In the genomic region with DNA sequence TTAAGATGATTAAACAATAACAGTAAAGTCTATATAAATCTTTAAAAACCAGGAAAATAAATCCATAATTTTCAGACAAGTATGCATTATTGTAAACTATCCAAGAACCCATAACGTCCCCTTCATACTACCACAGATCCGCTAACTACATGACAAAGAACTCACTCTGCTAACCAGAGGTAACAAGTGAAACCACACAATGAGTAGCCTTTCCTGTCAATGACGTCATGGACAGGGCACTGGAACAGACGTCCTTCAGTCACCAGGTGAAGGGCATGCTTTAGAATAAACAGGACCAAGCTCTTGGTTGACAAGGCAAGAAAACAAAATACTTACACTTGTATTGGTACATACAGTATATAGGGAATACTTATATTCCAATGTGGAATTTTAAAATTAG, we compare ENCODE assay signal across 12 cellular contexts. TPM values are rescaled to one million over a fixed set of nuclear protein-coding genes. Genes with fewer than 3 reads are reported as not detected.
DNase-seq lines count a peak whose midpoint lies in the region; ATAC-seq and TF ChIP-seq lines count a peak whose summit lies in the region.
"Had no signal": no experiment of that assay in that cellular context is flagged by ENCODE, and none has a peak within 500 bp of the region (broad histone marks: within the 10 kb centered on the region; RNA-seq: fewer than 3 reads in every experiment).

No MANE protein-coding gene starts in this region.

- H3K4me3 Mint-ChIP-seq in GM23338, result no peak overlapping the region
- H3K4me3 Mint-ChIP-seq: activated T-helper 1 cell treated with anti-CD3 and anti-CD28 coated beads, Interleukin-12 subunit alpha, Interleukin-12 subunit beta, Interleukin-2, Interleukin-4 antibody, amounts not matched to agents 30 ng/mL and 10 ng/mL and 1 ng/mL, durations not matched to agents 14 hours and 24 hours and 36 hours had no signal

- H3K4me1 Mint-ChIP-seq in GM23338, result peaks cover 23% of the 10 kb centered on the region

- no peaks in the 10 kb centered on the region for H3K27me3 Mint-ChIP-seq in GM23338 (ENCODE audit: insufficient read depth, low read depth, poor library complexity)

- peak overlapping the region; percentile 47; the same call in 1 of the 2 replicates for H3K27ac Mint-ChIP-seq in GM23338
- H3K27ac Mint-ChIP-seq: activated T-helper 1 cell treated with anti-CD3 and anti-CD28 coated beads, Interleukin-12 subunit alpha, Interleukin-12 subunit beta, Interleukin-2, Interleukin-4 antibody, amounts not matched to agents 30 ng/mL and 10 ng/mL and 1 ng/mL, durations not matched to agents 14 hours and 24 hours and 36 hours had no signal

- no peak overlapping the region for H2AFZ ChIP-seq in GM23338

- TF ChIP-seq CTCF in GM23338 (conservative IDR thresholded peaks at IDR 0.05; ENCODE audit: low read depth in 2 of 2), result no peak
- TF ChIP-seq CTCF in uterus (IDR thresholded peaks at IDR 0.05), result no peak

- no peak overlapping the region for H3K27ac ChIP-seq in GM23338 (ENCODE audit: low read depth)
- H3K27ac ChIP-seq in uterus, result no peak overlapping the region
- H3K27ac ChIP-seq: skin epidermis had no signal

- H3F3A ChIP-seq in GM23338 (replicated peaks; ENCODE audit: low read depth), result no peaks in the 10 kb centered on the region

- H3K9me2 ChIP-seq in GM23338 (ENCODE audit: insufficient read depth), result no peaks in the 10 kb centered on the region

- no peak overlapping the region for H3K4me2 ChIP-seq in GM23338

- H3K4me3 ChIP-seq in GM23338 (no peak overlapping the region), uterus (no peak overlapping the region)
- H3K4me3 ChIP-seq: SK-N-MC, skin epidermis had no signal

- intact Hi-C loops in uterus (cut with DNase I; ENCODE audit: low total_unique reads), result no loop called here

- H3K4me1 ChIP-seq in GM23338 (ENCODE audit: insufficient read depth), result no peaks in the 10 kb centered on the region; the same call in 1 of the 2 replicates
- no peaks in the 10 kb centered on the region for H3K4me1 ChIP-seq in uterus

- DNase-seq in GM23338 (ENCODE audit: low spot score) (peak; percentile 24), SHP77 treated with DMSO at 0.1 percent for 48 hours (lab: John Stamatoyannopoulos, UW) (peak; percentile 91), fibroblast of the conjunctiva (ENCODE audit: low read depth) (peak; percentile 3), non-pigmented ciliary epithelial cell (ENCODE audit: low read depth) (peak; percentile 40), activated T-cell treated with anti-CD3 and anti-CD28 coated beads for 4 hours (no peak), uterus (no peak)
- DNase-seq: DND-41 had no signal

- H4K20me1 ChIP-seq in GM23338 (replicated peaks; ENCODE audit: insufficient read depth), result peaks cover 8% of the 10 kb centered on the region; the same call in 1 of the 2 replicates

- no peaks in the 10 kb centered on the region; the same call in 1 of the 2 replicates for H3K79me2 ChIP-seq in GM23338 (replicated peaks; ENCODE audit: insufficient read depth)

- no peaks in the 10 kb centered on the region for H3K9me3 Mint-ChIP-seq in GM23338
- H3K9me3 Mint-ChIP-seq: activated T-helper 1 cell treated with anti-CD3 and anti-CD28 coated beads, Interleukin-12 subunit alpha, Interleukin-12 subunit beta, Interleukin-2, Interleukin-4 antibody, amounts not matched to agents 30 ng/mL and 10 ng/mL and 1 ng/mL, durations not matched to agents 14 hours and 24 hours and 36 hours had no signal

- H3K9me3 ChIP-seq in uterus, result no peaks in the 10 kb centered on the region

- H3K36me3 ChIP-seq in GM23338 (ENCODE audit: insufficient read depth), result no peaks in the 10 kb centered on the region
- H3K36me3 ChIP-seq in uterus, result no peaks in the 10 kb centered on the region

- H3K27me3 ChIP-seq in GM23338 (ENCODE audit: insufficient read depth) (no peaks in the 10 kb centered on the region), uterus (no peaks in the 10 kb centered on the region)

- ATAC-seq in GM23338 (peak; percentile 36; the same call in 2 of the 3 replicates), GM18511 (IDR thresholded peaks at IDR 0.05; ENCODE audit: unreplicated experiment) (no peak)
- ATAC-seq in activated CD4-positive, CD25-positive, alpha-beta regulatory T cell treated with anti-CD3 and anti-CD28 coated beads, Interleukin-2, amount 50 U/mL, for 24 hours, result no peak

- no peak for TF ChIP-seq POLR2A in uterus (IDR thresholded peaks at IDR 0.05)

- H3K36me3 Mint-ChIP-seq in GM23338 (ENCODE audit: low read depth), result peaks cover 6% of the 10 kb centered on the region

TF ChIP-seq in GM23338, 12 proteins besides CTCF, POLR2A, EP300 and RAD21:
- no peak for TF ChIP-seq ZNF331 (CRISPR knock-in tag; IDR thresholded peaks at IDR 0.05; ENCODE audit: low read depth)
- TF ChIP-seq STAT1 (IDR thresholded peaks at IDR 0.05; ENCODE audit: unreplicated experiment), result no peak
- TF ChIP-seq, protein P1, sequence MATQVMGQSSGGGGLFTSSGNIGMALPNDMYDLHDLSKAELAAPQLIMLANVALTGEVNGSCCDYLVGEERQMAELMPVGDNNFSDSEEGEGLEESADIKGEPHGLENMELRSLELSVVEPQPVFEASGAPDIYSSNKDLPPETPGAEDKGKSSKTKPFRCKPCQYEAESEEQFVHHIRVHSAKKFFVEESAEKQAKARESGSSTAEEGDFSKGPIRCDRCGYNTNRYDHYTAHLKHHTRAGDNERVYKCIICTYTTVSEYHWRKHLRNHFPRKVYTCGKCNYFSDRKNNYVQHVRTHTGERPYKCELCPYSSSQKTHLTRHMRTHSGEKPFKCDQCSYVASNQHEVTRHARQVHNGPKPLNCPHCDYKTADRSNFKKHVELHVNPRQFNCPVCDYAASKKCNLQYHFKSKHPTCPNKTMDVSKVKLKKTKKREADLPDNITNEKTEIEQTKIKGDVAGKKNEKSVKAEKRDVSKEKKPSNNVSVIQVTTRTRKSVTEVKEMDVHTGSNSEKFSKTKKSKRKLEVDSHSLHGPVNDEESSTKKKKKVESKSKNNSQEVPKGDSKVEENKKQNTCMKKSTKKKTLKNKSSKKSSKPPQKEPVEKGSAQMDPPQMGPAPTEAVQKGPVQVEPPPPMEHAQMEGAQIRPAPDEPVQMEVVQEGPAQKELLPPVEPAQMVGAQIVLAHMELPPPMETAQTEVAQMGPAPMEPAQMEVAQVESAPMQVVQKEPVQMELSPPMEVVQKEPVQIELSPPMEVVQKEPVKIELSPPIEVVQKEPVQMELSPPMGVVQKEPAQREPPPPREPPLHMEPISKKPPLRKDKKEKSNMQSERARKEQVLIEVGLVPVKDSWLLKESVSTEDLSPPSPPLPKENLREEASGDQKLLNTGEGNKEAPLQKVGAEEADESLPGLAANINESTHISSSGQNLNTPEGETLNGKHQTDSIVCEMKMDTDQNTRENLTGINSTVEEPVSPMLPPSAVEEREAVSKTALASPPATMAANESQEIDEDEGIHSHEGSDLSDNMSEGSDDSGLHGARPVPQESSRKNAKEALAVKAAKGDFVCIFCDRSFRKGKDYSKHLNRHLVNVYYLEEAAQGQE (IDR thresholded peaks at IDR 0.05; ENCODE audit: unreplicated experiment), result no peak
- TF ChIP-seq EZH2phosphoT487 (IDR thresholded peaks at IDR 0.05; ENCODE audit: unreplicated experiment), result no peak
- TF ChIP-seq CREB1 (CRISPR knock-in tag; IDR thresholded peaks at IDR 0.05; ENCODE audit: low read depth), result peak; percentile 68; the same call in 1 of the 2 replicates

RNA-seq across cellular contexts. Expression of a gene that starts 45.2 kb away (rescaled TPM):
- total RNA-seq in GM23338 (2014; rRNA removed; shearing (Covaris generic)), result 65.1 and 97.3 TPM in 2 replicates
- 55.1 and 60.1 TPM in 2 replicates for polyA plus RNA-seq in GM23338 (2016; fragmentation: Nextera tagmentation; extraction: Ambion mirVana)
- total RNA-seq in uterus, result 100 to 1,000 TPM in 1 of 4 donors, 10 to 100 TPM in 3; 53.8 to 119 (median 85.8) TPM

Comparison
In these comparisons a context has a peak if more than half of its experiments do, and no peak if none do; other contexts are left out.
1. DNase-seq: peak in GM23338 (single experiment), SHP77 treated with DMSO at 0.1 percent for 48 hours (single experiment), fibroblast of the conjunctiva (single experiment) and non-pigmented ciliary epithelial cell (single experiment); none in activated T-cell treated with anti-CD3 and anti-CD28 coated beads for 4 hours (single experiment) and uterus (0 of 2).